1 cellular context compared by ENCODE assay signal in the genomic region with DNA sequence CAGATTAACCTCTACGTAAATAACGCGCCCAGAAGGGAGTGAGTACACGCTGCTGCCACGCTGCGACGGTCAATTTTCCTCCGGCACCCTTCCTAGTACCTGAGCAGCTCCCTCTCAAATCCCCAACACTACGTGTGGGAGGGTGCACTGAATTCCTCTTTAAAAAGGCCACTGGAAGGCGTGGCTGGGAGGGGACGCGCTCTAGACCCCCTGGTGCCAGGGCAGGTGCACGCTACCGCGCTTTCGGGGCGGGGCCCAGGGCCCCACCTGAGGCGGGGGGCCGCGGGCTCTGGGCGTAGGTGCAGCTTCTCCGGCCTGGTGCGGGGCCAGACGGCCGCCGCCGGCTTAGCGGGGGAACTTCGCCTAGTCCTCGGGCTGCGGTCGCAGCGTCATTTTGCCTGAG.
TF ChIP-seq lines count a peak whose summit lies in the region.

No MANE protein-coding gene starts in this region.

TF ChIP-seq in HEK293, 187 proteins besides CTCF, POLR2A, EP300 and RAD21 (continued from another document and continues in another):
- TF ChIP-seq, protein P1, sequence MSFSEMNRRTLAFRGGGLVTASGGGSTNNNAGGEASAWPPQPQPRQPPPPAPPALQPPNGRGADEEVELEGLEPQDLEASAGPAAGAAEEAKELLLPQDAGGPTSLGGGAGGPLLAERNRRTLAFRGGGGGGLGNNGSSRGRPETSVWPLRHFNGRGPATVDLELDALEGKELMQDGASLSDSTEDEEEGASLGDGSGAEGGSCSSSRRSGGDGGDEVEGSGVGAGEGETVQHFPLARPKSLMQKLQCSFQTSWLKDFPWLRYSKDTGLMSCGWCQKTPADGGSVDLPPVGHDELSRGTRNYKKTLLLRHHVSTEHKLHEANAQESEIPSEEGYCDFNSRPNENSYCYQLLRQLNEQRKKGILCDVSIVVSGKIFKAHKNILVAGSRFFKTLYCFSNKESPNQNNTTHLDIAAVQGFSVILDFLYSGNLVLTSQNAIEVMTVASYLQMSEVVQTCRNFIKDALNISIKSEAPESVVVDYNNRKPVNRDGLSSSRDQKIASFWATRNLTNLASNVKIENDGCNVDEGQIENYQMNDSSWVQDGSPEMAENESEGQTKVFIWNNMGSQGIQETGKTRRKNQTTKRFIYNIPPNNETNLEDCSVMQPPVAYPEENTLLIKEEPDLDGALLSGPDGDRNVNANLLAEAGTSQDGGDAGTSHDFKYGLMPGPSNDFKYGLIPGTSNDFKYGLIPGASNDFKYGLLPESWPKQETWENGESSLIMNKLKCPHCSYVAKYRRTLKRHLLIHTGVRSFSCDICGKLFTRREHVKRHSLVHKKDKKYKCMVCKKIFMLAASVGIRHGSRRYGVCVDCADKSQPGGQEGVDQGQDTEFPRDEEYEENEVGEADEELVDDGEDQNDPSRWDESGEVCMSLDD (tag by site-specific recombination; IDR thresholded peaks at IDR 0.05) = peak; percentile 58; the same call in 1 of the 2 replicates
- no peak for TF ChIP-seq SETDB1 (IDR thresholded peaks at IDR 0.05; ENCODE audit: insufficient read length, low read length)
- TF ChIP-seq, protein P2, sequence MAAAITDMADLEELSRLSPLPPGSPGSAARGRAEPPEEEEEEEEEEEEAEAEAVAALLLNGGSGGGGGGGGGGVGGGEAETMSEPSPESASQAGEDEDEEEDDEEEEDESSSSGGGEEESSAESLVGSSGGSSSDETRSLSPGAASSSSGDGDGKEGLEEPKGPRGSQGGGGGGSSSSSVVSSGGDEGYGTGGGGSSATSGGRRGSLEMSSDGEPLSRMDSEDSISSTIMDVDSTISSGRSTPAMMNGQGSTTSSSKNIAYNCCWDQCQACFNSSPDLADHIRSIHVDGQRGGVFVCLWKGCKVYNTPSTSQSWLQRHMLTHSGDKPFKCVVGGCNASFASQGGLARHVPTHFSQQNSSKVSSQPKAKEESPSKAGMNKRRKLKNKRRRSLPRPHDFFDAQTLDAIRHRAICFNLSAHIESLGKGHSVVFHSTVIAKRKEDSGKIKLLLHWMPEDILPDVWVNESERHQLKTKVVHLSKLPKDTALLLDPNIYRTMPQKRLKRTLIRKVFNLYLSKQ (tag by site-specific recombination; IDR thresholded peaks at IDR 0.05; ENCODE audit: borderline replicate concordance) = no peak
- TF ChIP-seq ZSCAN30 (tag by site-specific recombination; IDR thresholded peaks at IDR 0.05) = no peak
- TF ChIP-seq KLF8 (tag by site-specific recombination; IDR thresholded peaks at IDR 0.05) = peak; percentile 70
- TF ChIP-seq HOXC10 (CRISPR knock-in tag; IDR thresholded peaks at IDR 0.05) = no peak
- no peak for TF ChIP-seq ZNF585B (tag by site-specific recombination; IDR thresholded peaks at IDR 0.05)
- TF ChIP-seq, protein P3, sequence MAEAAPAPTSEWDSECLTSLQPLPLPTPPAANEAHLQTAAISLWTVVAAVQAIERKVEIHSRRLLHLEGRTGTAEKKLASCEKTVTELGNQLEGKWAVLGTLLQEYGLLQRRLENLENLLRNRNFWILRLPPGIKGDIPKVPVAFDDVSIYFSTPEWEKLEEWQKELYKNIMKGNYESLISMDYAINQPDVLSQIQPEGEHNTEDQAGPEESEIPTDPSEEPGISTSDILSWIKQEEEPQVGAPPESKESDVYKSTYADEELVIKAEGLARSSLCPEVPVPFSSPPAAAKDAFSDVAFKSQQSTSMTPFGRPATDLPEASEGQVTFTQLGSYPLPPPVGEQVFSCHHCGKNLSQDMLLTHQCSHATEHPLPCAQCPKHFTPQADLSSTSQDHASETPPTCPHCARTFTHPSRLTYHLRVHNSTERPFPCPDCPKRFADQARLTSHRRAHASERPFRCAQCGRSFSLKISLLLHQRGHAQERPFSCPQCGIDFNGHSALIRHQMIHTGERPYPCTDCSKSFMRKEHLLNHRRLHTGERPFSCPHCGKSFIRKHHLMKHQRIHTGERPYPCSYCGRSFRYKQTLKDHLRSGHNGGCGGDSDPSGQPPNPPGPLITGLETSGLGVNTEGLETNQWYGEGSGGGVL (tag by site-specific recombination; IDR thresholded peaks at IDR 0.05) = no peak
- no peak; the same call in 1 of the 2 replicates for TF ChIP-seq ZNF133 (tag by site-specific recombination; IDR thresholded peaks at IDR 0.05)
- TF ChIP-seq ZNF830 (tag by site-specific recombination; IDR thresholded peaks at IDR 0.05; ENCODE audit: low read depth) = no peak
- no peak for TF ChIP-seq ZNF221 (tag by site-specific recombination; IDR thresholded peaks at IDR 0.05; ENCODE audit: borderline replicate concordance)
- no peak for TF ChIP-seq ZNF324 (tag by site-specific recombination; IDR thresholded peaks at IDR 0.05)
- TF ChIP-seq GLI4 (tag by site-specific recombination; IDR thresholded peaks at IDR 0.05) = no peak
- TF ChIP-seq SALL2 (tag by site-specific recombination; IDR thresholded peaks at IDR 0.05; ENCODE audit: borderline replicate concordance) = no peak
- no peak for TF ChIP-seq ZNF2 (tag by site-specific recombination; IDR thresholded peaks at IDR 0.05)
- no peak for TF ChIP-seq ZNF266 (tag by site-specific recombination; IDR thresholded peaks at IDR 0.05; ENCODE audit: low read depth)
- TF ChIP-seq REPIN1 (tag by site-specific recombination; IDR thresholded peaks at IDR 0.05; ENCODE audit: low read depth) = no peak
- no peak for TF ChIP-seq ZNF121 (tag by site-specific recombination; IDR thresholded peaks at IDR 0.05)
- TF ChIP-seq GLIS2 (tag by site-specific recombination; IDR thresholded peaks at IDR 0.05) = peak; percentile 91
- TF ChIP-seq ZNF404 (tag by site-specific recombination; IDR thresholded peaks at IDR 0.05) = no peak
- TF ChIP-seq, protein P4, sequence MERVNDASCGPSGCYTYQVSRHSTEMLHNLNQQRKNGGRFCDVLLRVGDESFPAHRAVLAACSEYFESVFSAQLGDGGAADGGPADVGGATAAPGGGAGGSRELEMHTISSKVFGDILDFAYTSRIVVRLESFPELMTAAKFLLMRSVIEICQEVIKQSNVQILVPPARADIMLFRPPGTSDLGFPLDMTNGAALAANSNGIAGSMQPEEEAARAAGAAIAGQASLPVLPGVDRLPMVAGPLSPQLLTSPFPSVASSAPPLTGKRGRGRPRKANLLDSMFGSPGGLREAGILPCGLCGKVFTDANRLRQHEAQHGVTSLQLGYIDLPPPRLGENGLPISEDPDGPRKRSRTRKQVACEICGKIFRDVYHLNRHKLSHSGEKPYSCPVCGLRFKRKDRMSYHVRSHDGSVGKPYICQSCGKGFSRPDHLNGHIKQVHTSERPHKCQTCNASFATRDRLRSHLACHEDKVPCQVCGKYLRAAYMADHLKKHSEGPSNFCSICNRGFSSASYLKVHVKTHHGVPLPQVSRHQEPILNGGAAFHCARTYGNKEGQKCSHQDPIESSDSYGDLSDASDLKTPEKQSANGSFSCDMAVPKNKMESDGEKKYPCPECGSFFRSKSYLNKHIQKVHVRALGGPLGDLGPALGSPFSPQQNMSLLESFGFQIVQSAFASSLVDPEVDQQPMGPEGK (tag by site-specific recombination; IDR thresholded peaks at IDR 0.05) = peak; percentile 83
- TF ChIP-seq, protein P5, sequence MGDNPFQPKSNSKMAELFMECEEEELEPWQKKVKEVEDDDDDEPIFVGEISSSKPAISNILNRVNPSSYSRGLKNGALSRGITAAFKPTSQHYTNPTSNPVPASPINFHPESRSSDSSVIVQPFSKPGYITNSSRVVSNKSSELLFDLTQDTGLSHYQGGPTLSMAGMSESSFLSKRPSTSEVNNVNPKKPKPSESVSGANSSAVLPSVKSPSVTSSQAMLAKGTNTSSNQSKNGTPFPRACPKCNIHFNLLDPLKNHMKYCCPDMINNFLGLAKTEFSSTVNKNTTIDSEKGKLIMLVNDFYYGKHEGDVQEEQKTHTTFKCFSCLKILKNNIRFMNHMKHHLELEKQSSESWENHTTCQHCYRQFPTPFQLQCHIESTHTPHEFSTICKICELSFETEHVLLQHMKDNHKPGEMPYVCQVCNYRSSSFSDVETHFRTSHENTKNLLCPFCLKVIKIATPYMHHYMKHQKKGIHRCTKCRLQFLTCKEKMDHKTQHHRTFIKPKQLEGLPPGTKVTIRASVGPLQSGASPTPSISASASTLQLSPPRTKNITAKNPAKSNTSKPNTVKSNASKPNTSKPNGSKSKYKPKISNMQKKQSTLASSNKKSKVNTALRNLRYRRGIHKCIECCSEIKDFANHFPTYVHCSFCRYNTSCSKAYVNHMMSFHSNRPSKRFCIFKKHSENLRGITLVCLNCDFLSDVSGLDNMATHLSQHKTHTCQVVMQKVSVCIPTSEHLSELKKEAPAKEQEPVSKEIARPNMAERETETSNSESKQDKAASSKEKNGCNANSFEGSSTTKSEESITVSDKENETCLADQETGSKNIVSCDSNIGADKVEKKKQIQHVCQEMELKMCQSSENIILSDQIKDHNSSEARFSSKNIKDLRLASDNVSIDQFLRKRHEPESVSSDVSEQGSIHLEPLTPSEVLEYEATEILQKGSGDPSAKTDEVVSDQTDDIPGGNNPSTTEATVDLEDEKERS (tag by site-specific recombination; IDR thresholded peaks at IDR 0.05) = no peak
- TF ChIP-seq FEZF1 (tag by site-specific recombination; IDR thresholded peaks at IDR 0.05) = no peak
- no peak for TF ChIP-seq ZNF184 (tag by site-specific recombination; IDR thresholded peaks at IDR 0.05)
- TF ChIP-seq ZNF776 (tag by site-specific recombination; IDR thresholded peaks at IDR 0.05; ENCODE audit: borderline replicate concordance) = no peak
- TF ChIP-seq, protein P6, sequence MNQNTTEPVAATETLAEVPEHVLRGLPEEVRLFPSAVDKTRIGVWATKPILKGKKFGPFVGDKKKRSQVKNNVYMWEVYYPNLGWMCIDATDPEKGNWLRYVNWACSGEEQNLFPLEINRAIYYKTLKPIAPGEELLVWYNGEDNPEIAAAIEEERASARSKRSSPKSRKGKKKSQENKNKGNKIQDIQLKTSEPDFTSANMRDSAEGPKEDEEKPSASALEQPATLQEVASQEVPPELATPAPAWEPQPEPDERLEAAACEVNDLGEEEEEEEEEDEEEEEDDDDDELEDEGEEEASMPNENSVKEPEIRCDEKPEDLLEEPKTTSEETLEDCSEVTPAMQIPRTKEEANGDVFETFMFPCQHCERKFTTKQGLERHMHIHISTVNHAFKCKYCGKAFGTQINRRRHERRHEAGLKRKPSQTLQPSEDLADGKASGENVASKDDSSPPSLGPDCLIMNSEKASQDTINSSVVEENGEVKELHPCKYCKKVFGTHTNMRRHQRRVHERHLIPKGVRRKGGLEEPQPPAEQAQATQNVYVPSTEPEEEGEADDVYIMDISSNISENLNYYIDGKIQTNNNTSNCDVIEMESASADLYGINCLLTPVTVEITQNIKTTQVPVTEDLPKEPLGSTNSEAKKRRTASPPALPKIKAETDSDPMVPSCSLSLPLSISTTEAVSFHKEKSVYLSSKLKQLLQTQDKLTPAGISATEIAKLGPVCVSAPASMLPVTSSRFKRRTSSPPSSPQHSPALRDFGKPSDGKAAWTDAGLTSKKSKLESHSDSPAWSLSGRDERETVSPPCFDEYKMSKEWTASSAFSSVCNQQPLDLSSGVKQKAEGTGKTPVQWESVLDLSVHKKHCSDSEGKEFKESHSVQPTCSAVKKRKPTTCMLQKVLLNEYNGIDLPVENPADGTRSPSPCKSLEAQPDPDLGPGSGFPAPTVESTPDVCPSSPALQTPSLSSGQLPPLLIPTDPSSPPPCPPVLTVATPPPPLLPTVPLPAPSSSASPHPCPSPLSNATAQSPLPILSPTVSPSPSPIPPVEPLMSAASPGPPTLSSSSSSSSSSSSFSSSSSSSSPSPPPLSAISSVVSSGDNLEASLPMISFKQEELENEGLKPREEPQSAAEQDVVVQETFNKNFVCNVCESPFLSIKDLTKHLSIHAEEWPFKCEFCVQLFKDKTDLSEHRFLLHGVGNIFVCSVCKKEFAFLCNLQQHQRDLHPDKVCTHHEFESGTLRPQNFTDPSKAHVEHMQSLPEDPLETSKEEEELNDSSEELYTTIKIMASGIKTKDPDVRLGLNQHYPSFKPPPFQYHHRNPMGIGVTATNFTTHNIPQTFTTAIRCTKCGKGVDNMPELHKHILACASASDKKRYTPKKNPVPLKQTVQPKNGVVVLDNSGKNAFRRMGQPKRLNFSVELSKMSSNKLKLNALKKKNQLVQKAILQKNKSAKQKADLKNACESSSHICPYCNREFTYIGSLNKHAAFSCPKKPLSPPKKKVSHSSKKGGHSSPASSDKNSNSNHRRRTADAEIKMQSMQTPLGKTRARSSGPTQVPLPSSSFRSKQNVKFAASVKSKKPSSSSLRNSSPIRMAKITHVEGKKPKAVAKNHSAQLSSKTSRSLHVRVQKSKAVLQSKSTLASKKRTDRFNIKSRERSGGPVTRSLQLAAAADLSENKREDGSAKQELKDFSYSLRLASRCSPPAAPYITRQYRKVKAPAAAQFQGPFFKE (tag by site-specific recombination; IDR thresholded peaks at IDR 0.05; ENCODE audit: borderline replicate concordance) = no peak
- no peak for TF ChIP-seq ZNF157 (tag by site-specific recombination; IDR thresholded peaks at IDR 0.05)
- no peak for TF ChIP-seq RBAK (tag by site-specific recombination; IDR thresholded peaks at IDR 0.05)
- TF ChIP-seq ZSCAN16 (tag by site-specific recombination; IDR thresholded peaks at IDR 0.05) = no peak
- no peak for TF ChIP-seq ZNF433 (tag by site-specific recombination; IDR thresholded peaks at IDR 0.05; ENCODE audit: low read depth)
- no peak for TF ChIP-seq ZBTB8A (tag by site-specific recombination; IDR thresholded peaks at IDR 0.05)
- no peak for TF ChIP-seq ZNF341 (tag by site-specific recombination; IDR thresholded peaks at IDR 0.05; ENCODE audit: low read depth)
- TF ChIP-seq ZNF302 (tag by site-specific recombination; IDR thresholded peaks at IDR 0.05; ENCODE audit: low read depth) = no peak
- TF ChIP-seq ZBTB20 (tag by site-specific recombination; IDR thresholded peaks at IDR 0.05) = peak; percentile 49; the same call in 1 of the 2 replicates
- TF ChIP-seq ZNF555 (tag by site-specific recombination; conservative IDR thresholded peaks at IDR 0.05) = no peak
- TF ChIP-seq ZNF354C (tag by site-specific recombination; IDR thresholded peaks at IDR 0.05; ENCODE audit: borderline replicate concordance, low read depth) = no peak
- TF ChIP-seq KLF1 (tag by site-specific recombination; IDR thresholded peaks at IDR 0.05) = peak; percentile 92
- TF ChIP-seq ZNF701 (tag by site-specific recombination; IDR thresholded peaks at IDR 0.05) = no peak
- no peak for TF ChIP-seq ZNF621 (tag by site-specific recombination; IDR thresholded peaks at IDR 0.05)
- TF ChIP-seq, protein P7, sequence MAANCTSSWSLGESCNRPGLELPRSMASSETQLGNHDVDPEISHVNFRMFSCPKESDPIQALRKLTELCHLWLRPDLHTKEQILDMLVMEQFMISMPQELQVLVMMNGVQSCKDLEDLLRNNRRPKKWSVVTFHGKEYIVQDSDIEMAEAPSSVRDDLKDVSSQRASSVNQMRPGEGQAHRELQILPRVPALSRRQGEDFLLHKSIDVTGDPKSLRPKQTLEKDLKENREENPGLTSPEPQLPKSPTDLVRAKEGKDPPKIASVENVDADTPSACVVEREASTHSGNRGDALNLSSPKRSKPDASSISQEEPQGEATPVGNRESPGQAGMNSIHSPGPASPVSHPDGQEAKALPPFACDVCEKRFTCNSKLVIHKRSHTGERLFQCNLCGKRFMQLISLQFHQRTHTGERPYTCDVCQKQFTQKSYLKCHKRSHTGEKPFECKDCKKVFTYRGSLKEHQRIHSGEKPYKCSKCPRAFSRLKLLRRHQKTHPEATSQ (tag by site-specific recombination; IDR thresholded peaks at IDR 0.05) = no peak
- no peak for TF ChIP-seq GFI1B (tag by site-specific recombination; IDR thresholded peaks at IDR 0.05)
- TF ChIP-seq ZNF792 (tag by site-specific recombination; IDR thresholded peaks at IDR 0.05) = no peak
- no peak for TF ChIP-seq ZNF248 (tag by site-specific recombination; IDR thresholded peaks at IDR 0.05)
- TF ChIP-seq ZNF140 (tag by site-specific recombination; IDR thresholded peaks at IDR 0.05) = no peak
